ENCODE assay signal across 10 cellular contexts in the genomic region with DNA sequence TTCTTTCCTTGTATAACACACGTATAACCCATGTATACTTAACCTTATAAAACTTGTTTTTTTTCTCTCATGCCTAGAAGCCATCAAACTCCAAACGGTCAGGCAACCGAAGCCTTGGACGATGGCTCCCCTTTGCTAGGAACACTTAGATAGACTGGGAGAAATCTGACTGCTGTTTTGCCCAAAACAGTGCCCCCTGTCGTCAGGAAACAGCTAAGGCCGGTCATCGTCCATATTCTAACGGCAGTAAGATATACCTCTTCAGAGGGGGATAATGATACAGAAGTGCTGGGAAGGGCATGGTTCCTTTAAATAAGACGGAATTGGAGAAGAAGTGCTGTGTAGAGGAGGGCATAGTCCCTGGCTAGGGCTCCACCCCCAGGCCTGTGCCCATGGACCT.
A peak's percentile ranks its signal among the peaks of the same experiment; 100 is the strongest.
DNase-seq lines count a peak whose midpoint lies in the region; TF ChIP-seq lines count a peak whose summit lies in the region.
"Had no signal": no experiment of that assay in that cellular context is flagged by ENCODE, and none has a peak within 500 bp of the region (broad histone marks: within the 10 kb centered on the region; RNA-seq: fewer than 3 reads in every experiment).

No MANE protein-coding gene starts in this region.

- TF ChIP-seq CTCF in BE2C (IDR thresholded peaks at IDR 0.05; ENCODE audit: low read depth, low read length) (peak; percentile 38), GM12872 (IDR thresholded peaks at IDR 0.05; ENCODE audit: insufficient read depth, low read depth, low read length) (peak; percentile 35; the same call in 2 of the 3 replicates), astrocyte of the spinal cord (IDR thresholded peaks at IDR 0.05; ENCODE audit: low read depth, low read length) (peak; percentile 41), progenitor cell of endocrine pancreas (IDR thresholded peaks at IDR 0.05; ENCODE audit: unreplicated experiment) (no peak)

- H3K4me1 Mint-ChIP-seq in progenitor cell of endocrine pancreas (ENCODE audit: low read depth), result no peaks in the 10 kb centered on the region

- in situ Hi-C loops in astrocyte of the spinal cord (cut with HindIII; ENCODE audit: low sequenced_read_pairs), result no loop called here

- H3K27ac Mint-ChIP-seq in progenitor cell of endocrine pancreas, result no peak overlapping the region

- DNase-seq in BE2C (no peak), astrocyte of the spinal cord (ENCODE audit: low read depth, low spot score) (no peak), iPS-NIHi7 (ENCODE audit: extremely low spot score) (peak; percentile 69), SKM-1 (lab: John Stamatoyannopoulos, UW; ENCODE audit: unreplicated experiment) (no peak), progenitor cell of endocrine pancreas (ENCODE audit: low spot score, unreplicated experiment) (no peak), substantia nigra (lab: John Stamatoyannopoulos, UW) (no peak)
- DNase-seq: Calu3, NCI-H1048, SIG-M5 had no signal

- no peaks in the 10 kb centered on the region for H3K36me3 ChIP-seq in BE2C

- H3K27me3 ChIP-seq in BE2C, result no peaks in the 10 kb centered on the region

- H3K9me3 Mint-ChIP-seq in progenitor cell of endocrine pancreas (ENCODE audit: low read depth), result peaks cover 12% of the 10 kb centered on the region

- H3K4me1 ChIP-seq in BE2C, result no peaks in the 10 kb centered on the region

- H3K27ac ChIP-seq in substantia nigra (ENCODE audit: low read depth, low read length, poor library complexity, severe bottlenecking), result no peak overlapping the region

- H3K4me3 ChIP-seq in BE2C (ENCODE audit: low read depth, low read length) (no peak overlapping the region), astrocyte of the spinal cord (ENCODE audit: low read depth, low read length) (no peak overlapping the region)

- no peaks in the 10 kb centered on the region; the same call in 1 of the 2 replicates for H3K9me3 ChIP-seq in BE2C

- H3K4me3 Mint-ChIP-seq in progenitor cell of endocrine pancreas (ENCODE audit: low read depth), result no peak overlapping the region

- H3K36me3 Mint-ChIP-seq in progenitor cell of endocrine pancreas (ENCODE audit: insufficient read depth), result peaks cover 3% of the 10 kb centered on the region

- no peaks in the 10 kb centered on the region for H3K27me3 Mint-ChIP-seq in progenitor cell of endocrine pancreas
